ENCODE assay signal across 1 cellular context in genomic region chr6:138162947-138163569, GRCh38.
TF ChIP-seq lines count a peak whose summit lies in the region.

No MANE protein-coding gene starts in this region.

TF ChIP-seq in GM23338, 12 proteins besides CTCF, POLR2A, EP300 and RAD21 (continued from another document):
- no peak for TF ChIP-seq ETS1 (IDR thresholded peaks at IDR 0.05)
- no peak for TF ChIP-seq ZNF331 (CRISPR knock-in tag; IDR thresholded peaks at IDR 0.05; ENCODE audit: low read depth)
- no peak for TF ChIP-seq CREB1 (CRISPR knock-in tag; IDR thresholded peaks at IDR 0.05; ENCODE audit: low read depth)
- TF ChIP-seq ZNF114 (CRISPR knock-in tag; IDR thresholded peaks at IDR 0.05), result no peak
- no peak for TF ChIP-seq EZH2 (IDR thresholded peaks at IDR 0.05; ENCODE audit: low read depth, unreplicated experiment)
- TF ChIP-seq JUNB (IDR thresholded peaks at IDR 0.05; ENCODE audit: unreplicated experiment), result no peak
- no peak for TF ChIP-seq REST (IDR thresholded peaks at IDR 0.05; ENCODE audit: unreplicated experiment)
- TF ChIP-seq POLR2AphosphoS5 (IDR thresholded peaks at IDR 0.05; ENCODE audit: low read depth), result no peak
- TF ChIP-seq STAT1 (IDR thresholded peaks at IDR 0.05; ENCODE audit: unreplicated experiment), result no peak
